ENCODE assay signal across 1 cellular context in the genomic region with DNA sequence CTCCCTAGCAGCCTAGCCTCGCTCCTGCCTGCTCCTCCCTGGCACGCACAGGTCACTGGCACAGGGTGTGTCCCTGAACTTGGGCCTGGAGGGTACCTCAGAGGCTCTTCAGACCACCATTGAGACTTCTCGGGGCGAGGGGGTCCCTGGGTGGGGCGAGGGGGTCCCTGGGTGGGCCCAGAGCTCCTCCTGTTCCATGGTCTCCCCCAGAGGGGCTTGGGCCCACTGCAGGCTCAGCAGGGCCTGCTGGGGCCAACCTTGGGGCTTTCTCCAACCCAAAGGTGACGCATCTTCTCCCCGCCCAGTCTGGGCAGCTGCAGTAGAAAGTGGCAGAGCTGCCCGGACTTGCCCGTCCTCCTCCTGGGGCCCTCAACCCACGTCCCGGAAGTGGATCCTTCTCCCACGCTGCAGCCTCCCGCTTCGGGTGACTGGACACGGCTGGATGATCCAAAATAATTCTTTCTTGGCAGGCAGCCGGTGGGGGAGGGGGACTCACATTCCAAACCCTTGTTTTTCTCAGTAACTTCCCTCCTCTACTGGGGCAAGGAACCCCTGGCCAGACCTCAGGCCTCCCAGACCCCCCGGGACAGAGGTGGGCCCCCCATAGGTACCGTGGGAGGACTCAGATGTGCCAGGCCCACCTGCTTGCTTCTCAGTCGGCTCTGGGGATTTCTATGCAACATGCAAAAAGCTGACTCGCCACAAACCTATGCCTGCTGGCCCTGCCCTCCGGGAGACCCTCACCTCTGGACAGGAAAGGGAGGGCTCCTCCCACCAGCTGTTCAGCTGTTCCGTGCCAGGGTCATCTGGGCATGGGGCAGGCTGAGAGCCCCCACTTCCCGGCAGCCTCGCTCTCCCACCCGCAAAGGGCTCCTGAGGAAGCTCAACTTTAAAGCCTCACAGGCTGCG.
TF ChIP-seq lines count a peak whose summit lies in the region.

No MANE protein-coding gene starts in this region.

TF ChIP-seq in HepG2, 621 proteins besides CTCF, POLR2A, EP300 and RAD21 (continued from another document and continues in another):
- TF ChIP-seq ZNF614 (CRISPR knock-in tag; IDR thresholded peaks at IDR 0.05; ENCODE audit: borderline replicate concordance) (no peak), ZNF564 (CRISPR knock-in tag; IDR thresholded peaks at IDR 0.05) (no peak), SAFB2 (CRISPR knock-in tag; IDR thresholded peaks at IDR 0.05; ENCODE audit: borderline replicate concordance, low read depth) (no peak), HMGA1 (CRISPR knock-in tag; conservative IDR thresholded peaks at IDR 0.05) (no peak), FOXK1 (CRISPR knock-in tag; IDR thresholded peaks at IDR 0.05; ENCODE audit: borderline replicate concordance, low read depth) (peak; percentile 13; the same call in 1 of the 2 replicates), MXD3 (CRISPR knock-in tag; IDR thresholded peaks at IDR 0.05) (no peak; the same call in 1 of the 2 replicates), SP2 (CRISPR knock-in tag; IDR thresholded peaks at IDR 0.05) (no peak), ZNF747 (CRISPR knock-in tag; IDR thresholded peaks at IDR 0.05; ENCODE audit: borderline replicate concordance) (no peak), REL (CRISPR knock-in tag; conservative IDR thresholded peaks at IDR 0.05) (no peak), ASH2L (IDR thresholded peaks at IDR 0.05; ENCODE audit: insufficient read length, low read depth, low read length) (no peak), NFIB (CRISPR knock-in tag; IDR thresholded peaks at IDR 0.05; ENCODE audit: borderline replicate concordance) (no peak), RBAK (CRISPR knock-in tag; IDR thresholded peaks at IDR 0.05) (no peak), NFKB2 (CRISPR knock-in tag; IDR thresholded peaks at IDR 0.05; ENCODE audit: borderline replicate concordance) (no peak; the same call in 1 of the 2 replicates), KDM2A (CRISPR knock-in tag; IDR thresholded peaks at IDR 0.05; ENCODE audit: borderline replicate concordance, low read depth) (no peak), NONO (IDR thresholded peaks at IDR 0.05) (no peak), NONO (CRISPR knock-in tag; conservative IDR thresholded peaks at IDR 0.05) (no peak), TERF1 (CRISPR knock-in tag; IDR thresholded peaks at IDR 0.05) (no peak), NCOA5 (CRISPR knock-in tag; IDR thresholded peaks at IDR 0.05) (no peak), PHF21A (CRISPR knock-in tag; IDR thresholded peaks at IDR 0.05) (peak; percentile 57), FOSL2 (CRISPR knock-in tag; IDR thresholded peaks at IDR 0.05) (0 out of 2 replicates have a peak, but pooled peaks have one; percentile 42), ZNF678 (CRISPR knock-in tag; IDR thresholded peaks at IDR 0.05) (no peak), ZNF253 (CRISPR knock-in tag; IDR thresholded peaks at IDR 0.05; ENCODE audit: borderline replicate concordance) (no peak), ZNF841 (CRISPR knock-in tag; IDR thresholded peaks at IDR 0.05; ENCODE audit: borderline replicate concordance) (no peak), AHR (CRISPR knock-in tag; IDR thresholded peaks at IDR 0.05) (no peak), ZNF816 (CRISPR knock-in tag; IDR thresholded peaks at IDR 0.05; ENCODE audit: borderline replicate concordance) (no peak), GTF3A (CRISPR knock-in tag; conservative IDR thresholded peaks at IDR 0.05) (no peak), ZNF34 (CRISPR knock-in tag; IDR thresholded peaks at IDR 0.05; ENCODE audit: borderline replicate concordance) (no peak), CBX1 (IDR thresholded peaks at IDR 0.05; ENCODE audit: low read depth) (peak; percentile 37), ZNF337 (CRISPR knock-in tag; IDR thresholded peaks at IDR 0.05; ENCODE audit: borderline replicate concordance, low read depth) (no peak), STAT5B (CRISPR knock-in tag; IDR thresholded peaks at IDR 0.05) (no peak), ATF3 (CRISPR knock-in tag; IDR thresholded peaks at IDR 0.05) (no peak), ELF4 (CRISPR knock-in tag; IDR thresholded peaks at IDR 0.05; ENCODE audit: borderline replicate concordance) (no peak), ZNF225 (CRISPR knock-in tag; IDR thresholded peaks at IDR 0.05) (no peak), ZNF547 (CRISPR knock-in tag; IDR thresholded peaks at IDR 0.05) (no peak), KMT2B (CRISPR knock-in tag; IDR thresholded peaks at IDR 0.05) (no peak), HOXA7 (CRISPR knock-in tag; IDR thresholded peaks at IDR 0.05) (no peak), TBX3 (IDR thresholded peaks at IDR 0.05; ENCODE audit: borderline replicate concordance) (no peak), ZNF619 (CRISPR knock-in tag; IDR thresholded peaks at IDR 0.05) (no peak), ZNF543 (CRISPR knock-in tag; IDR thresholded peaks at IDR 0.05) (no peak), EHMT2 (IDR thresholded peaks at IDR 0.05; ENCODE audit: borderline replicate concordance, low read depth, low read length) (no peak), SIN3A (IDR thresholded peaks at IDR 0.05; ENCODE audit: borderline replicate concordance, low read depth, low read length) (no peak), ARID2 (CRISPR knock-in tag; IDR thresholded peaks at IDR 0.05; ENCODE audit: borderline replicate concordance) (no peak), RBM22 (optimal IDR thresholded peaks at IDR 0.05; ENCODE audit: low read length) (no peak), HDAC1 (CRISPR knock-in tag; IDR thresholded peaks at IDR 0.05) (no peak; the same call in 1 of the 2 replicates), SALL1 (CRISPR knock-in tag; IDR thresholded peaks at IDR 0.05) (peak; percentile 21; the same call in 1 of the 2 replicates), ZBTB7B (CRISPR knock-in tag; IDR thresholded peaks at IDR 0.05) (peak; percentile 68; the same call in 1 of the 2 replicates), RERE (CRISPR knock-in tag; IDR thresholded peaks at IDR 0.05; ENCODE audit: low read depth) (no peak), ZSCAN12 (CRISPR knock-in tag; IDR thresholded peaks at IDR 0.05) (no peak), ZNF724P (CRISPR knock-in tag; IDR thresholded peaks at IDR 0.05; ENCODE audit: borderline replicate concordance) (no peak; the same call in 1 of the 2 replicates), ZMYM4 (CRISPR knock-in tag; IDR thresholded peaks at IDR 0.05) (no peak), ZNF567 (CRISPR knock-in tag; IDR thresholded peaks at IDR 0.05; ENCODE audit: borderline replicate concordance) (no peak), XRCC5 (optimal IDR thresholded peaks at IDR 0.05; ENCODE audit: low read length) (no peak), SMARCC2 (IDR thresholded peaks at IDR 0.05) (no peak), REPIN1 (CRISPR knock-in tag; IDR thresholded peaks at IDR 0.05; ENCODE audit: borderline replicate concordance, low read depth) (no peak), NR2C2 (CRISPR knock-in tag; IDR thresholded peaks at IDR 0.05; ENCODE audit: borderline replicate concordance) (no peak), ZNF33A (CRISPR knock-in tag; IDR thresholded peaks at IDR 0.05; ENCODE audit: borderline replicate concordance) (no peak), GATAD2A (CRISPR knock-in tag; IDR thresholded peaks at IDR 0.05) (peak; percentile 68)
- TF ChIP-seq, protein P1, sequence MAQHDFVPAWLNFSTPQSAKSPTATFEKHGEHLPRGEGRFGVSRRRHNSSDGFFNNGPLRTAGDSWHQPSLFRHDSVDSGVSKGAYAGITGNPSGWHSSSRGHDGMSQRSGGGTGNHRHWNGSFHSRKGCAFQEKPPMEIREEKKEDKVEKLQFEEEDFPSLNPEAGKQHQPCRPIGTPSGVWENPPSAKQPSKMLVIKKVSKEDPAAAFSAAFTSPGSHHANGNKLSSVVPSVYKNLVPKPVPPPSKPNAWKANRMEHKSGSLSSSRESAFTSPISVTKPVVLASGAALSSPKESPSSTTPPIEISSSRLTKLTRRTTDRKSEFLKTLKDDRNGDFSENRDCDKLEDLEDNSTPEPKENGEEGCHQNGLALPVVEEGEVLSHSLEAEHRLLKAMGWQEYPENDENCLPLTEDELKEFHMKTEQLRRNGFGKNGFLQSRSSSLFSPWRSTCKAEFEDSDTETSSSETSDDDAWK (CRISPR knock-in tag; IDR thresholded peaks at IDR 0.05): no peak
- TF ChIP-seq, protein P2, sequence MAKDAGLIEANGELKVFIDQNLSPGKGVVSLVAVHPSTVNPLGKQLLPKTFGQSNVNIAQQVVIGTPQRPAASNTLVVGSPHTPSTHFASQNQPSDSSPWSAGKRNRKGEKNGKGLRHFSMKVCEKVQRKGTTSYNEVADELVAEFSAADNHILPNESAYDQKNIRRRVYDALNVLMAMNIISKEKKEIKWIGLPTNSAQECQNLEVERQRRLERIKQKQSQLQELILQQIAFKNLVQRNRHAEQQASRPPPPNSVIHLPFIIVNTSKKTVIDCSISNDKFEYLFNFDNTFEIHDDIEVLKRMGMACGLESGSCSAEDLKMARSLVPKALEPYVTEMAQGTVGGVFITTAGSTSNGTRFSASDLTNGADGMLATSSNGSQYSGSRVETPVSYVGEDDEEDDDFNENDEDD (CRISPR knock-in tag; IDR thresholded peaks at IDR 0.05; ENCODE audit: borderline replicate concordance): no peak
- TF ChIP-seq, protein P3, sequence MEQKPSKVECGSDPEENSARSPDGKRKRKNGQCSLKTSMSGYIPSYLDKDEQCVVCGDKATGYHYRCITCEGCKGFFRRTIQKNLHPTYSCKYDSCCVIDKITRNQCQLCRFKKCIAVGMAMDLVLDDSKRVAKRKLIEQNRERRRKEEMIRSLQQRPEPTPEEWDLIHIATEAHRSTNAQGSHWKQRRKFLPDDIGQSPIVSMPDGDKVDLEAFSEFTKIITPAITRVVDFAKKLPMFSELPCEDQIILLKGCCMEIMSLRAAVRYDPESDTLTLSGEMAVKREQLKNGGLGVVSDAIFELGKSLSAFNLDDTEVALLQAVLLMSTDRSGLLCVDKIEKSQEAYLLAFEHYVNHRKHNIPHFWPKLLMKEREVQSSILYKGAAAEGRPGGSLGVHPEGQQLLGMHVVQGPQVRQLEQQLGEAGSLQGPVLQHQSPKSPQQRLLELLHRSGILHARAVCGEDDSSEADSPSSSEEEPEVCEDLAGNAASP (CRISPR knock-in tag; IDR thresholded peaks at IDR 0.05; ENCODE audit: borderline replicate concordance): no peak
- TF ChIP-seq, protein P4, sequence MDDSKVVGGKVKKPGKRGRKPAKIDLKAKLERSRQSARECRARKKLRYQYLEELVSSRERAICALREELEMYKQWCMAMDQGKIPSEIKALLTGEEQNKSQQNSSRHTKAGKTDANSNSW (CRISPR knock-in tag; IDR thresholded peaks at IDR 0.05; ENCODE audit: borderline replicate concordance): no peak
- TF ChIP-seq, protein P5, sequence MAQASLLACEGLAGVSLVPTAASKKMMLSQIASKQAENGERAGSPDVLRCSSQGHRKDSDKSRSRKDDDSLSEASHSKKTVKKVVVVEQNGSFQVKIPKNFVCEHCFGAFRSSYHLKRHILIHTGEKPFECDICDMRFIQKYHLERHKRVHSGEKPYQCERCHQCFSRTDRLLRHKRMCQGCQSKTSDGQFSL (CRISPR knock-in tag; IDR thresholded peaks at IDR 0.05): no peak
